25 cellular contexts compared by ENCODE assay signal in genomic region chr7:131610007-131610406, GRCh38. TPM values are rescaled to one million over a fixed set of nuclear protein-coding genes. Genes with fewer than 3 reads are reported as not detected.
DNase-seq lines count a peak whose midpoint lies in the region; ATAC-seq and TF ChIP-seq lines count a peak whose summit lies in the region.
"Had no signal": no experiment of that assay in that cellular context is flagged by ENCODE, and none has a peak within 500 bp of the region (broad histone marks: within the 10 kb centered on the region; RNA-seq: fewer than 3 reads in every experiment).

No MANE protein-coding gene starts in this region.

- no peaks in the 10 kb centered on the region for H3K9me3 Mint-ChIP-seq in endodermal cell
- H3K9me3 Mint-ChIP-seq in naive thymus-derived CD4-positive, alpha-beta T cell = no peaks in the 10 kb centered on the region
- H3K9me3 Mint-ChIP-seq: CD8-positive, alpha-beta T cell; GM23338; T-helper 2 cell treated with Interferon-gamma antibody and Interleukin-4, amounts not matched to agents 5 μg/mL and 100 μg/mL, for 36 hours had no signal

- no peak for TF ChIP-seq CTCF in endodermal cell (conservative IDR thresholded peaks at IDR 0.05)

- H3K4me1 Mint-ChIP-seq in endodermal cell = peaks cover 42% of the 10 kb centered on the region
- no peaks in the 10 kb centered on the region for H3K4me1 Mint-ChIP-seq in naive thymus-derived CD4-positive, alpha-beta T cell
- H3K4me1 Mint-ChIP-seq: B cell had no signal

- H3K36me3 ChIP-seq in endodermal cell (ENCODE audit: control insufficient read depth, insufficient read depth, low read length) (no peaks in the 10 kb centered on the region), neuronal stem cell (replicated peaks in 1 of 2; ENCODE audit: control insufficient read depth in 2 of 2, insufficient read depth in 2 of 2, low read length in 2 of 2) (no peaks in the 10 kb centered on the region)
- H3K36me3 ChIP-seq in naive thymus-derived CD4-positive, alpha-beta T cell (ENCODE audit: control insufficient read depth in 2 of 3, insufficient read depth in 3 of 3, low read length in 3 of 3) = no peaks in the 10 kb centered on the region

- H3K4ac ChIP-seq in neuronal stem cell (ENCODE audit: low read length) = peak overlapping the region; percentile 32

- H3K4me3 Mint-ChIP-seq in endodermal cell = no peak overlapping the region
- no peak overlapping the region for H3K4me3 Mint-ChIP-seq in naive thymus-derived CD4-positive, alpha-beta T cell
- H3K4me3 Mint-ChIP-seq: B cell; CD8-positive, alpha-beta T cell; GM23338; T-helper 2 cell treated with Interferon-gamma antibody and Interleukin-4, amounts not matched to agents 5 μg/mL and 100 μg/mL, for 36 hours had no signal

- CTCF ChIA-PET in naive thymus-derived CD4-positive, alpha-beta T cell (lab: Charles Lee) = no interaction called here

- H3K27ac ChIP-seq in endodermal cell (ENCODE audit: low read depth, low read length) (no peak overlapping the region), neuronal stem cell (replicated peaks; ENCODE audit: low read length) (no peak overlapping the region)
- no peak overlapping the region for H3K27ac ChIP-seq in naive thymus-derived CD4-positive, alpha-beta T cell (ENCODE audit: low read depth, low read length)
- H3K27ac ChIP-seq: C4-2B, PC-9 had no signal

- no peak overlapping the region for H3K23ac ChIP-seq in neuronal stem cell (ENCODE audit: low read depth, low read length, poor library complexity)

- no peak overlapping the region for H2BK120ac ChIP-seq in neuronal stem cell (ENCODE audit: low read depth, low read length)

- peaks cover 30% of the 10 kb centered on the region for H3K4me1 ChIP-seq in endodermal cell (ENCODE audit: control insufficient read depth, insufficient read depth, low read length)
- peaks cover 28 to 33% of the 10 kb centered on the region in 2 donors for H3K4me1 ChIP-seq in neuronal stem cell (ENCODE audit: control insufficient read depth in 2 of 2, insufficient read depth in 1 of 2, low read depth in 1 of 2, low read length in 2 of 2)
- H3K4me1 ChIP-seq in naive thymus-derived CD4-positive, alpha-beta T cell (ENCODE audit: control insufficient read depth in 2 of 2, insufficient read depth in 2 of 2, low read length in 2 of 2) = no peaks in the 10 kb centered on the region

- WGBS in endodermal cell (ENCODE audit: insufficient coverage in 1 of 2, insufficient read length in 1 of 2), 2 experiments = 94 to 96% methylated on average over 3 to 5 of the region's 5 CpGs
- no CpG with 5 or more reads among the region's 5 CpGs for WGBS in neuronal stem cell (ENCODE audit: extremely low coverage in 2 of 2, insufficient read length in 2 of 2, insufficient replicate concordance in 1 of 2), 2 donors

- no peak overlapping the region for H3K4me3 ChIP-seq in endodermal cell (ENCODE audit: low read length)
- no peak overlapping the region for H3K4me3 ChIP-seq in neuronal stem cell (ENCODE audit: low read length in 2 of 2)
- H3K4me3 ChIP-seq in naive thymus-derived CD4-positive, alpha-beta T cell (ENCODE audit: low read length) = no peak overlapping the region
- H3K4me3 ChIP-seq: GM23338, PC-9 had no signal

- H2BK12ac ChIP-seq in neuronal stem cell (ENCODE audit: low read length) = no peak overlapping the region

- H2BK5ac ChIP-seq in neuronal stem cell (ENCODE audit: low read length) = no peak overlapping the region

- H2BK15ac ChIP-seq in neuronal stem cell (ENCODE audit: low read length) = no peak overlapping the region

- H3K27me3 ChIP-seq in endodermal cell (ENCODE audit: control insufficient read depth, insufficient read depth, low read length, poor library complexity, severe bottlenecking) (no peaks in the 10 kb centered on the region), neuronal stem cell (ENCODE audit: control insufficient read depth in 3 of 3, insufficient read depth in 3 of 3, low read depth in 1 of 3, low read length in 3 of 3) (peaks cover 0 to 3% (median 0%) of the 10 kb centered on the region in 3 experiments)
- H3K27me3 ChIP-seq in naive thymus-derived CD4-positive, alpha-beta T cell (ENCODE audit: control insufficient read depth in 2 of 2, insufficient read depth in 2 of 2, low read length in 2 of 2) = no peaks in the 10 kb centered on the region

- H3K36me3 Mint-ChIP-seq in endodermal cell (ENCODE audit: low read depth) = no peaks in the 10 kb centered on the region
- H3K36me3 Mint-ChIP-seq in naive thymus-derived CD4-positive, alpha-beta T cell = no peaks in the 10 kb centered on the region
- H3K36me3 Mint-ChIP-seq: CD8-positive, alpha-beta T cell had no signal

- H3K79me1 ChIP-seq in neuronal stem cell (ENCODE audit: low read depth, low read length) = no peaks in the 10 kb centered on the region

- POLR2A ChIA-PET in naive thymus-derived CD4-positive, alpha-beta T cell (lab: Charles Lee) = no interaction called here

- peak overlapping the region; percentile 50 for H3K18ac ChIP-seq in neuronal stem cell (ENCODE audit: low read length)

- H3K27me3 Mint-ChIP-seq in endodermal cell (ENCODE audit: insufficient read depth) = no peaks in the 10 kb centered on the region
- peaks cover 14 to 21% (median 17%) of the 10 kb centered on the region in 5 donors for H3K27me3 Mint-ChIP-seq in naive thymus-derived CD4-positive, alpha-beta T cell

- H4K91ac ChIP-seq in neuronal stem cell (ENCODE audit: low read depth, low read length, poor library complexity) = no peak overlapping the region

- no peak overlapping the region for H4K8ac ChIP-seq in neuronal stem cell (ENCODE audit: low read depth, low read length)

- no peak overlapping the region for H3K9ac ChIP-seq in endodermal cell (ENCODE audit: extremely low read depth, low read length, poor library complexity, severe bottlenecking)
- no peak overlapping the region for H3K9ac ChIP-seq in neuronal stem cell (ENCODE audit: low read depth, low read length, poor library complexity)

- intact Hi-C loops in naive thymus-derived CD4-positive, alpha-beta T cell (cut with micrococcal nuclease) = no loop called here

- no peak overlapping the region for H2AFZ ChIP-seq in neuronal stem cell (ENCODE audit: low read length)
- H2AFZ ChIP-seq: GM23338, PC-9 had no signal

- H2AK5ac ChIP-seq in neuronal stem cell (ENCODE audit: low read depth, low read length) = no peak overlapping the region

- H3K27ac Mint-ChIP-seq in endodermal cell = no peak overlapping the region
- no peak overlapping the region for H3K27ac Mint-ChIP-seq in naive thymus-derived CD4-positive, alpha-beta T cell
- H3K27ac Mint-ChIP-seq: B cell; CD8-positive, alpha-beta T cell; T-helper 2 cell treated with Interferon-gamma antibody and Interleukin-4, amounts not matched to agents 5 μg/mL and 100 μg/mL, for 36 hours had no signal

- no peak for ATAC-seq in GM21381 (IDR thresholded peaks at IDR 0.05; ENCODE audit: unreplicated experiment)
- no peak for ATAC-seq in naive thymus-derived CD4-positive, alpha-beta T cell
- no peak for ATAC-seq in GM21825 (IDR thresholded peaks at IDR 0.05; ENCODE audit: unreplicated experiment)
- ATAC-seq: CD8-positive, alpha-beta T cell; GM23338 had no signal

- no peak overlapping the region for H3K4me2 ChIP-seq in neuronal stem cell (ENCODE audit: insufficient read depth, low read length, poor library complexity, severe bottlenecking)
- H3K4me2 ChIP-seq: GM23338, PC-9 had no signal

- DNase-seq in ELR (ENCODE audit: low read depth) (peak; percentile 52), HT1080 (ENCODE audit: low read depth) (peak; percentile 34), endodermal cell (peak; percentile 58), neuronal stem cell (ENCODE audit: low spot score) (no peak)
- no peak for DNase-seq in naive thymus-derived CD4-positive, alpha-beta T cell
- DNase-seq: Caco-2; CD8-positive, alpha-beta T cell; HCEC 1CT; IMR-90; KG1; NCI-H1048; NCI-H1417 treated with DMSO at 0.1 percent for 48 hours; NCI-H187 treated with DMSO at 0.1 percent for 48 hours; NCI-H2107; NCI-H524 treated with DMSO at 0.1 percent for 48 hours; NCI-H774; PC-9; SHP77 treated with DMSO at 0.1 percent for 48 hours; T-helper 1 cell had no signal

- no peak overlapping the region for H3K14ac ChIP-seq in neuronal stem cell (ENCODE audit: low read length)

- H3K9me3 ChIP-seq in endodermal cell (ENCODE audit: control insufficient read depth, low read length) (no peaks in the 10 kb centered on the region), neuronal stem cell (replicated peaks in 1 of 2; ENCODE audit: control insufficient read depth in 2 of 2, insufficient read depth in 1 of 2, low read depth in 1 of 2, low read length in 2 of 2) (no peaks in the 10 kb centered on the region)
- H3K9me3 ChIP-seq in naive thymus-derived CD4-positive, alpha-beta T cell (ENCODE audit: control insufficient read depth in 2 of 3, low read length in 3 of 3) = no peaks in the 10 kb centered on the region
- H3K9me3 ChIP-seq: Caco-2 had no signal

RNA-seq across cellular contexts. Expression of gene PODXL, which starts 53.6 kb away (rescaled TPM):
- 111 and 131 TPM in 2 replicates for total RNA-seq in HT1080 (2014; rRNA removed; shearing (Covaris generic))
- polyA plus RNA-seq in HT1080 (2015; cell fraction: cytosol; rRNA removed) = 85.8 and 108 TPM in 2 replicates
- polyA plus RNA-seq in HT1080 (2015; cell fraction: nucleus; rRNA removed) = 215 and 216 TPM in 2 replicates
- total RNA-seq in endodermal cell = 100 to 1,000 TPM; 523 to 701 TPM
- 279 TPM for polyA plus RNA-seq in endodermal cell (2013, experiment 1 of 2)
- 257 TPM for polyA plus RNA-seq in endodermal cell (2013, experiment 2 of 2)
- polyA plus RNA-seq in neuronal stem cell (2013, experiment 1 of 2) = 42.1 TPM
- polyA plus RNA-seq in neuronal stem cell (2013, experiment 2 of 2) = 42.8 TPM
- 1 to 10 TPM in 1 of 5 experiments, under 1 TPM in 4; 0.05 to 1.4 (median 0.40) TPM for total RNA-seq in naive thymus-derived CD4-positive, alpha-beta T cell
- polyA plus RNA-seq in naive thymus-derived CD4-positive, alpha-beta T cell = under 1 TPM; 0.14 to 0.15 TPM

Comparison
In these comparisons a context has a peak if more than half of its experiments do, and no peak if none do; other contexts are left out.
1. DNase-seq: peak in ELR (single experiment), HT1080 (single experiment) and endodermal cell (single experiment); none in neuronal stem cell (single experiment) and naive thymus-derived CD4-positive, alpha-beta T cell (0 of 9).
2. RNA of gene PODXL, which starts 53.6 kb away (total RNA-seq): 523 to 701 TPM in endodermal cell and 111 to 131 TPM in HT1080; 0.05 to 1.4 TPM in naive thymus-derived CD4-positive, alpha-beta T cell; every median in the first group is over 10 times any median in the second.